ENCODE assay signal across 24 cellular contexts in the genomic region with DNA sequence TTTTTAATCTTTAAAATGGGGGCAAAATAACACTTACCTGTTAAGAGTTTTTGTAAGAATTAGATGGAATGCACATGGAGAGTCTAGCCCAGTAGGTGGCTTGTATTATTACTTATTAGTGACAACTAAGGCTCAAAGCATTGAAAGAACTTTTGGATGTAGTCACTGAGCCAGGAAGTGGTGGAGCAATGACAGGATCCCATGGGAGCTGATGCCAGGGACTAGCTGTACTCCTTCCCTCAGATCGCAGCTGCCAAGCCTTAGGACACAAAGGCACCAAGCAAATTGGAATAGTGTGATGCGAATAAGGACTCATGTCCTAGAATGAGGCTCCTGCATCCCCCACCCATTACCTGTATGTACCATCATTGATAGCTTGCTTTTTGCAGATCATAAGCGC.
"Had no signal": no experiment of that assay in that cellular context is flagged by ENCODE, and none has a peak within 500 bp of the region (broad histone marks: within the 10 kb centered on the region; RNA-seq: fewer than 3 reads in every experiment).

No MANE protein-coding gene starts in this region.

- ATAC-seq: effector memory CD8-positive, alpha-beta T cell; left cardiac atrium; naive thymus-derived CD8-positive, alpha-beta T cell; stimulated activated naive CD8-positive, alpha-beta T cell treated with anti-CD3 and anti-CD28 coated beads, Interleukin-15, amount 100 ng/mL, for 72 hours had no signal

- H3K4me3 ChIP-seq: esophagus squamous epithelium, left lung, right atrium auricular region, smooth muscle cell, suprapubic skin, vagina had no signal

- H3K9me3 ChIP-seq: esophagus squamous epithelium, left lung, right atrium auricular region, suprapubic skin, vagina had no signal

- H3K27me3 ChIP-seq: esophagus squamous epithelium, left lung, right atrium auricular region, suprapubic skin, vagina had no signal

- H3K4me1 ChIP-seq: left lung, right atrium auricular region, suprapubic skin, vagina had no signal

- H3K36me3 ChIP-seq: esophagus squamous epithelium, left lung, right atrium auricular region, suprapubic skin, vagina had no signal

- DNase-seq: cortex of kidney; effector memory CD8-positive, alpha-beta T cell; erythroblast; esophagus squamous epithelium; foreskin melanocyte; kidney; left cardiac atrium; left lung; mesendoderm; naive thymus-derived CD8-positive, alpha-beta T cell; nephron progenitor cell; posterior cingulate gyrus; stimulated activated CD4-positive, alpha-beta T cell treated with anti-CD3 and anti-CD28 coated beads, Interleukin-12 subunit alpha, Interleukin-12 subunit beta, amount 100 ng/mL, for 4 hours; stimulated activated CD4-positive, alpha-beta T cell treated with anti-CD3 and anti-CD28 coated beads, Interleukin-1b, Interleukin-23, amount 100 ng/mL, for 48 hours; stimulated activated CD4-positive, alpha-beta T cell treated with anti-CD3 and anti-CD28 coated beads, Interleukin-4, amount 100 ng/mL, for 1 hour; stimulated activated CD8-positive, alpha-beta memory T cell treated with anti-CD3 and anti-CD28 coated beads, Interleukin-4, amount 100 ng/mL, for 48 hours; stimulated activated naive CD4-positive, alpha-beta T cell; stimulated activated naive CD8-positive, alpha-beta T cell treated with anti-CD3 and anti-CD28 coated beads, Interleukin-15, amount 100 ng/mL, for 72 hours; trophoblast cell had no signal

- FAIRE-seq: endometrium, kidney had no signal

- H3K27ac ChIP-seq: esophagus squamous epithelium, left lung, right atrium auricular region, suprapubic skin, vagina had no signal
